25 cellular contexts compared by ENCODE assay signal in the genomic region with DNA sequence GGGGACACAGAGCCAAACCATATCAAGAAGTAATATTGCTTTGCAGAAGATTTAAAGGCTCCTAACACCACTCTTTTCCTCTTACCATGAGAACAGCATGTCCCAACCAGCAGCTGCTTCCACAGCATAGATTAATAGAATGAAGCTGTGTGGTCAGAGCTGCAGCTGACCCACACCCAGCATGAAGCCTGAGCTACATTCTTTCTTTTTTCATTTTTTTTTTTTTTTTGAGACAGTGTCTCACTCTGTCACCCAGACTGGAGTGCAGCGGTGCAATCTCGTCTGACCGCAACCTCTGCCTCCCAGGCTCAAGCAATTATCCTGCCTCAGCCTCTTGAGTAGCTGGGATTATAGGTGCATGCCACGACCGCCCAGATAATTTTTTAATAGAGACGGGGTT.
"Had no signal": no experiment of that assay in that cellular context is flagged by ENCODE, and none has a peak within 500 bp of the region (broad histone marks: within the 10 kb centered on the region; RNA-seq: fewer than 3 reads in every experiment).

No MANE protein-coding gene starts in this region.

- DNase-seq: cerebellar nuclear complex; dorsolateral prefrontal cortex; effector CD4-positive, alpha-beta T cell; foreskin fibroblast; gastrocnemius medialis; head of caudate nucleus; kidney; psoas muscle; sigmoid colon; spleen; stimulated activated naive B cell treated with anti-CD40 and anti-IgM and Interleukin-4, amounts not matched to agents 10 μg/mL and 1 μg/mL and 100 μg/mL, for 72 hours; upper lobe of right lung; uterus had no signal

- H3K27me3 ChIP-seq: dorsolateral prefrontal cortex, gastrocnemius medialis, sigmoid colon, spleen, tibial nerve, upper lobe of right lung, uterus had no signal

- H3K9me3 ChIP-seq: gastrocnemius medialis, psoas muscle, sigmoid colon, spleen, thoracic aorta, tibial nerve, upper lobe of right lung, uterus had no signal

- H3K27ac ChIP-seq: dorsolateral prefrontal cortex, gastrocnemius medialis, psoas muscle, sigmoid colon, skin epidermis, spleen, thoracic aorta, tibial nerve, upper lobe of right lung, uterus had no signal

- H3K4me1 Mint-ChIP-seq: neural crest cell had no signal

- H3K27me3 Mint-ChIP-seq: memory B cell; natural killer cell treated with Interleukin-12 subunit alpha and Interleukin-12 subunit beta and Interleukin-15 and Interleukin-18, amount 100 ng/mL, for 72 hours; stimulated activated naive CD8-positive, alpha-beta T cell treated with anti-CD3 and anti-CD28 coated beads, Interleukin-15, Interleukin-2, amounts not matched to agents 100 ng/mL and 50 ng/mL, for 24 hours had no signal

- H3K4me3 ChIP-seq: dorsolateral prefrontal cortex, gastrocnemius medialis, lung, psoas muscle, sigmoid colon, skin epidermis, spleen, thoracic aorta, tibial nerve, upper lobe of right lung, uterus had no signal

- FAIRE-seq: colon, kidney had no signal

- H3K9me3 Mint-ChIP-seq: neural crest cell; stimulated activated naive B cell treated with anti-CD40 and anti-IgM and Interleukin-4, amounts not matched to agents 10 μg/mL and 1 μg/mL and 100 μg/mL, for 72 hours had no signal

- H3K36me3 ChIP-seq: gastrocnemius medialis, sigmoid colon, spleen, thoracic aorta, tibial nerve, upper lobe of right lung, uterus had no signal

- H3K4me3 Mint-ChIP-seq: memory B cell; mesothelial cell of epicardium; natural killer cell treated with Interleukin-12 subunit alpha and Interleukin-12 subunit beta and Interleukin-15 and Interleukin-18, amount 100 ng/mL, for 72 hours; neural crest cell; stimulated activated naive B cell treated with anti-CD40 and anti-IgM and Interleukin-4, amounts not matched to agents 10 μg/mL and 1 μg/mL and 100 μg/mL, for 72 hours; stimulated activated naive CD8-positive, alpha-beta T cell treated with anti-CD3 and anti-CD28 coated beads, Interleukin-15, Interleukin-2, amounts not matched to agents 100 ng/mL and 50 ng/mL, for 24 hours had no signal

- H3K27ac Mint-ChIP-seq: memory B cell; mesothelial cell of epicardium; natural killer cell treated with Interleukin-12 subunit alpha and Interleukin-12 subunit beta and Interleukin-15 and Interleukin-18, amount 100 ng/mL, for 72 hours; stimulated activated naive B cell treated with anti-CD40 and anti-IgM and Interleukin-4, amounts not matched to agents 10 μg/mL and 1 μg/mL and 100 μg/mL, for 72 hours; stimulated activated naive CD8-positive, alpha-beta T cell treated with anti-CD3 and anti-CD28 coated beads, Interleukin-15, Interleukin-2, amounts not matched to agents 100 ng/mL and 50 ng/mL, for 24 hours had no signal

- H3K4me1 ChIP-seq: gastrocnemius medialis, psoas muscle, sigmoid colon, spleen, tibial nerve, upper lobe of right lung, uterus had no signal

- ATAC-seq: gastrocnemius medialis; left lobe of liver; natural killer cell treated with Interleukin-12 subunit alpha and Interleukin-12 subunit beta and Interleukin-15 and Interleukin-18, amount 100 ng/mL, for 72 hours; psoas muscle; right cardiac atrium; stimulated activated naive B cell treated with anti-CD40 and anti-IgM and Interleukin-4, amounts not matched to agents 10 μg/mL and 1 μg/mL and 100 μg/mL, for 72 hours; upper lobe of right lung had no signal

- H3K36me3 Mint-ChIP-seq: memory B cell; mesothelial cell of epicardium; natural killer cell treated with Interleukin-12 subunit alpha and Interleukin-12 subunit beta and Interleukin-15 and Interleukin-18, amount 100 ng/mL, for 72 hours; stimulated activated naive B cell treated with anti-CD40 and anti-IgM and Interleukin-4, amounts not matched to agents 10 μg/mL and 1 μg/mL and 100 μg/mL, for 72 hours had no signal
